21 cellular contexts compared by ENCODE assay signal in the genomic region with DNA sequence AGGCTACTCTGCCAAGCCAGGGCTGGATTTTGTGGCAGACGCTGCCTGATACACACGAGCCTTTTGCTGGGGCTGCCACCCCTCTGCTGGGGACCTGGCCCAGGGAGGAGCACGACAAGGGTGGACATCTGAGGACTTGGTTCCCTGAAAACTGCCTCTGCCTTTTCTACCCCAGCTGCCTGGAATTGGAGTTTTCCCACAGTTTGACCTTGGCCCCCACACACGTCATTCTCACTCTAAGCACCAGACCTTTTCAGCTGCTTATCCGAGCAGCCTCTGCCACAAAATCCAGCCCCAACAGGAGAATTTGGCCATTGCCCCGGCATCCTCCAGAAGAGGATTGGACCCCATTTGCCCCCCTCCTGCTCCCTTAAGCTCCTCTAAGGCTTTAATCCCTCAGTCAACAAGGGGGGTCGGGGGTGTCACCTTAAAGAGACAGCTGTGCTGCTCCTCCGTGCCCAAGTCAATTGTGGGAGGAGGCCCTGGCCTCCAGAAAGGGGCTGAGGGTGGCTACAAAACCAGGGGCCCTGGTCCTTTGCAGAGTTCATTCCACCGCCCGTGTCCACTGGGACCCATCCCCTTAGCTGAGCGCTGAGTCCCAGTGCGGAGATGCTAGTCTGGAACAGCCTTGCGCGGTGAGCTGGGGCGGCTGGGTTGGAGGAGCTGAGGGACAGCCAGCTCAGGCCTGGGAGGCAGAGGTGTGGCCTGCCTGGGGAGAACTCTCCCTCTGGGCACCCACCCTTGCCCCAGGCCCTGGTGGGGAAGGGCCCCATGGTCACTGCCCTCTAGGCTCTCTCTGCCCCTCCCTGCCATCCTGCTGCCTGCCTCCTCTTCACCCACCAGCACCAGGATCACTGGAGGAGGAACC. TPM values are rescaled to one million over a fixed set of nuclear protein-coding genes. Genes with fewer than 3 reads are reported as not detected.
A peak's percentile ranks its signal among the peaks of the same experiment; 100 is the strongest.
DNase-seq lines count a peak whose midpoint lies in the region; TF ChIP-seq lines count a peak whose summit lies in the region.
"Had no signal": no experiment of that assay in that cellular context is flagged by ENCODE, and none has a peak within 500 bp of the region (broad histone marks: within the 10 kb centered on the region; RNA-seq: fewer than 3 reads in every experiment).

No MANE protein-coding gene starts in this region.

- H3K4me2 ChIP-seq in neuronal stem cell (ENCODE audit: insufficient read depth, low read length, poor library complexity, severe bottlenecking) (no peak overlapping the region), PC-9 (no peak overlapping the region)

- no TSS peak for BruUV-seq in PC-9 (replicated peaks; lab: Mats Ljungman, UMichigan)

- no peak overlapping the region for H2BK15ac ChIP-seq in neuronal stem cell (ENCODE audit: low read length)

- H2BK12ac ChIP-seq in neuronal stem cell (ENCODE audit: low read length) = no peak overlapping the region

- H3K18ac ChIP-seq in neuronal stem cell (ENCODE audit: low read length) = peak overlapping the region; percentile 46

- H2AK5ac ChIP-seq in neuronal stem cell (ENCODE audit: low read depth, low read length) = peak overlapping the region; percentile 76

- H3K4me3 ChIP-seq in neuronal stem cell (ENCODE audit: low read length in 2 of 2) = no peak overlapping the region
- no peak overlapping the region for H3K4me3 ChIP-seq in tibial nerve
- H3K4me3 ChIP-seq in PC-9 = no peak overlapping the region

- H4K20me1 ChIP-seq in PC-9 (ENCODE audit: insufficient read depth) = no peaks in the 10 kb centered on the region

- H3F3A ChIP-seq in PC-9 (ENCODE audit: insufficient read depth, low read depth) = peaks cover 16% of the 10 kb centered on the region; the same call in 1 of the 2 replicates

- no peak overlapping the region for H4K91ac ChIP-seq in neuronal stem cell (ENCODE audit: low read depth, low read length, poor library complexity)

- peak overlapping the region; percentile 10 for H2BK120ac ChIP-seq in neuronal stem cell (ENCODE audit: low read depth, low read length)

- peaks cover 0 to 33% of the 10 kb centered on the region in 2 donors for H3K36me3 ChIP-seq in neuronal stem cell (replicated peaks in 1 of 2; ENCODE audit: control insufficient read depth in 2 of 2, insufficient read depth in 2 of 2, low read length in 2 of 2)
- H3K36me3 ChIP-seq in tibial nerve = peaks cover 0 to 27% (median 0%) of the 10 kb centered on the region in 3 donors
- H3K36me3 ChIP-seq in PC-9 (ENCODE audit: low read depth) = no peaks in the 10 kb centered on the region

- no peak overlapping the region for H2AFZ ChIP-seq in neuronal stem cell (ENCODE audit: low read length)
- no peak overlapping the region for H2AFZ ChIP-seq in PC-9

- H3K9ac ChIP-seq in neuronal stem cell (ENCODE audit: low read depth, low read length, poor library complexity) = no peak overlapping the region

- H3K9me3 ChIP-seq in neuronal stem cell (replicated peaks in 1 of 2; ENCODE audit: control insufficient read depth in 2 of 2, insufficient read depth in 1 of 2, low read depth in 1 of 2, low read length in 2 of 2) (no peaks in the 10 kb centered on the region), tibial nerve (no peaks in the 10 kb centered on the region), PC-9 (ENCODE audit: insufficient read depth, low read depth) (no peaks in the 10 kb centered on the region)

- no peaks in the 10 kb centered on the region for H3K9me2 ChIP-seq in PC-9 (ENCODE audit: insufficient read depth)

- no peak overlapping the region for H3K4ac ChIP-seq in neuronal stem cell (ENCODE audit: low read length)

- no peak for TF ChIP-seq POLR2A in tibial nerve (IDR thresholded peaks at IDR 0.05)

- peak overlapping the region; percentile 26 for H3K23ac ChIP-seq in neuronal stem cell (ENCODE audit: low read depth, low read length, poor library complexity)

- DNase-seq in NCI-H82 (lab: John Stamatoyannopoulos, UW) (peak; percentile 98), caudate nucleus (lab: John Stamatoyannopoulos, UW) (no peak), neuronal stem cell (ENCODE audit: low spot score) (no peak), tibial nerve (ENCODE audit: low spot score in 2 of 2) (no peak), RPMI8226 (no peak), PC-9 (no peak)
- no peak for DNase-seq in stimulated activated CD4-positive, alpha-beta T cell treated with anti-CD3 and anti-CD28 coated beads, Interleukin-2, amount 100 ng/mL, for 48 hours
- DNase-seq: ACHN; AML-193; COR-L47; H7; Kasumi-1; NCI-H1105; NCI-H1694; NCI-H2227 treated with DMSO at 0.1 percent for 48 hours; NCI-H526 treated with DMSO at 0.1 percent for 48 hours; NK-92 treated with Interleukin-12 subunit alpha and Interleukin-12 subunit beta, amount 100 ng/mL, for 24 hours had no signal

- CTCF ChIA-PET in PC-9 (lab: Charles Lee) = no interaction called here

- H3K4me1 ChIP-seq in neuronal stem cell (ENCODE audit: control insufficient read depth in 2 of 2, insufficient read depth in 1 of 2, low read depth in 1 of 2, low read length in 2 of 2) = peaks cover 12 to 18% of the 10 kb centered on the region in 2 donors
- peaks cover 0 to 42% (median 20%) of the 10 kb centered on the region in 4 donors for H3K4me1 ChIP-seq in tibial nerve
- H3K4me1 ChIP-seq in PC-9 (replicated peaks; ENCODE audit: insufficient read depth) = peaks cover 24% of the 10 kb centered on the region

- no peaks in the 10 kb centered on the region for H3K79me2 ChIP-seq in PC-9 (ENCODE audit: low read depth)

- H3K27ac ChIP-seq in caudate nucleus (ENCODE audit: low read depth, low read length) (peak overlapping the region; percentile 97), neuronal stem cell (replicated peaks; ENCODE audit: low read length) (no peak overlapping the region), tibial nerve (peak overlapping the region in 3 of 4 donors; percentile 13 to 95 (median 87)), PC-9 (no peak overlapping the region)

- no peak overlapping the region for H3K14ac ChIP-seq in neuronal stem cell (ENCODE audit: low read length)

- WGBS in neuronal stem cell (ENCODE audit: extremely low coverage in 2 of 2, insufficient read length in 2 of 2, insufficient replicate concordance in 1 of 2), 2 donors = no CpG with 5 or more reads among the region's 15 CpGs
- WGBS in tibial nerve, 2 donors = 73 to 85% methylated on average over 8 to 13 of the region's 15 CpGs

- intact Hi-C loops in PC-9 (cut with micrococcal nuclease; ENCODE audit: unreplicated experiment) = no loop called here

- POLR2A ChIA-PET in PC-9 (lab: Charles Lee; ENCODE audit: unreplicated experiment) = no interaction called here

- H3K27me3 ChIP-seq in neuronal stem cell (ENCODE audit: control insufficient read depth in 3 of 3, insufficient read depth in 3 of 3, low read depth in 1 of 3, low read length in 3 of 3) = no peaks in the 10 kb centered on the region
- H3K27me3 ChIP-seq in tibial nerve = no peaks in the 10 kb centered on the region
- H3K27me3 ChIP-seq in PC-9 (ENCODE audit: insufficient read depth, low read depth) = peaks cover 64% of the 10 kb centered on the region

- no peaks in the 10 kb centered on the region for H3K79me1 ChIP-seq in neuronal stem cell (ENCODE audit: low read depth, low read length)

- H4K8ac ChIP-seq in neuronal stem cell (ENCODE audit: low read depth, low read length) = no peak overlapping the region

- H2BK5ac ChIP-seq in neuronal stem cell (ENCODE audit: low read length) = peak overlapping the region; percentile 10

- TF ChIP-seq CTCF in tibial nerve (IDR thresholded peaks at IDR 0.05) = no peak
- TF ChIP-seq CTCF in PC-9 (conservative IDR thresholded peaks at IDR 0.05) = no peak

- no peak for TF ChIP-seq EP300 in tibial nerve (IDR thresholded peaks at IDR 0.05)

RNA-seq across cellular contexts. Expression of a gene that starts 18.7 kb away (rescaled TPM):
- polyA plus RNA-seq in neuronal stem cell (2013, experiment 1 of 2) = 1.3 TPM
- polyA plus RNA-seq in neuronal stem cell (2013, experiment 2 of 2) = 1.1 TPM
- 10 to 100 TPM; 22.6 to 37.2 (median 26.4) TPM for total RNA-seq in tibial nerve
- total RNA-seq in PC-9 (2021) = 1.5 and 2.9 TPM in 2 replicates

RNA-seq across cellular contexts. Expression of a gene that starts 28.6 kb away (rescaled TPM):
- polyA plus RNA-seq in neuronal stem cell (2013, experiment 1 of 2) = 4,161 TPM
- polyA plus RNA-seq in neuronal stem cell (2013, experiment 2 of 2) = 4,332 TPM
- total RNA-seq in tibial nerve = 100 to 1,000 TPM; 284 to 366 (median 363) TPM
- 761 and 961 TPM in 2 replicates for total RNA-seq in PC-9 (2021)

RNA-seq across cellular contexts. Expression of a gene that starts 42.0 kb away (rescaled TPM):
- 0.04 TPM for polyA plus RNA-seq in neuronal stem cell (2013, experiment 1 of 2)
- polyA plus RNA-seq in neuronal stem cell (2013, experiment 2 of 2) = not detected
- under 1 TPM in 1 of 4 donors, not detected in 3; 0.60 TPM for total RNA-seq in tibial nerve
- not detected in 2 replicates for total RNA-seq in PC-9 (2021)
- total RNA-seq: H7, HT1080, OCI-LY7, RPMI7951 had no signal
- polyA plus RNA-seq: IgD-negative memory B cell had no signal

Comparison
In these comparisons a context has a peak if more than half of its experiments do, and no peak if none do; other contexts are left out.
1. H3K27ac ChIP-seq: peak in caudate nucleus (single experiment) and tibial nerve (3 of 4); none in neuronal stem cell (single experiment) and PC-9 (single experiment).